In the genomic region with DNA sequence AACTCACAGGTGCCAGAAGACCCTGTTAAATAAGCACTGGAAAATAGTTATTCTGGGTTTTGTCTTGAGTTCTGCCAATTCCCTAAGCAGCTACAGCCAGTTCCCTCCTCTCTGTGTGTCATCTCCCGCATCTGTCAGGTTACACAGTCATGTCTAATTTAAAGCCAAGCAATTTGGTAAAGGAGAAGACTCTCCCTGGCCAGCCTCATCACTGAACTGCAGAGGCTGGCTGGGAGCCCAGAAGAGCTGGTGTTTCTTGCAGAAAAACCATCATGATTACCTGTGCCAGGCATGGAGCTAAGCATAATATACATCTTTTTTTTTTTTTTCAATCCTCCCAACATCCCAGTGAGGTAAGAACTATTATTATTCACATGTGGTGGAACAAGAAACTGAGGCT, we compare ENCODE assay signal across 1 cellular context.
TF ChIP-seq lines count a peak whose summit lies in the region.

No MANE protein-coding gene starts in this region.

TF ChIP-seq in IMR-90, 13 proteins besides CTCF, POLR2A, EP300 and RAD21 (continued from another document):
- TF ChIP-seq, protein P1, sequence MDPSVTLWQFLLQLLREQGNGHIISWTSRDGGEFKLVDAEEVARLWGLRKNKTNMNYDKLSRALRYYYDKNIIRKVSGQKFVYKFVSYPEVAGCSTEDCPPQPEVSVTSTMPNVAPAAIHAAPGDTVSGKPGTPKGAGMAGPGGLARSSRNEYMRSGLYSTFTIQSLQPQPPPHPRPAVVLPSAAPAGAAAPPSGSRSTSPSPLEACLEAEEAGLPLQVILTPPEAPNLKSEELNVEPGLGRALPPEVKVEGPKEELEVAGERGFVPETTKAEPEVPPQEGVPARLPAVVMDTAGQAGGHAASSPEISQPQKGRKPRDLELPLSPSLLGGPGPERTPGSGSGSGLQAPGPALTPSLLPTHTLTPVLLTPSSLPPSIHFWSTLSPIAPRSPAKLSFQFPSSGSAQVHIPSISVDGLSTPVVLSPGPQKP (IDR thresholded peaks at IDR 0.05; ENCODE audit: borderline replicate concordance, low read depth, low read length), result no peak
- TF ChIP-seq RCOR1 (IDR thresholded peaks at IDR 0.05; ENCODE audit: insufficient replicate concordance, low read length), result no peak
- no peak for TF ChIP-seq MXI1 (IDR thresholded peaks at IDR 0.05; ENCODE audit: borderline replicate concordance, low read depth, low read length)
- TF ChIP-seq FOS (IDR thresholded peaks at IDR 0.05; ENCODE audit: low read depth, low read length), result no peak
- TF ChIP-seq, protein P2, sequence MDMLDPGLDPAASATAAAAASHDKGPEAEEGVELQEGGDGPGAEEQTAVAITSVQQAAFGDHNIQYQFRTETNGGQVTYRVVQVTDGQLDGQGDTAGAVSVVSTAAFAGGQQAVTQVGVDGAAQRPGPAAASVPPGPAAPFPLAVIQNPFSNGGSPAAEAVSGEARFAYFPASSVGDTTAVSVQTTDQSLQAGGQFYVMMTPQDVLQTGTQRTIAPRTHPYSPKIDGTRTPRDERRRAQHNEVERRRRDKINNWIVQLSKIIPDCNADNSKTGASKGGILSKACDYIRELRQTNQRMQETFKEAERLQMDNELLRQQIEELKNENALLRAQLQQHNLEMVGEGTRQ (IDR thresholded peaks at IDR 0.05; ENCODE audit: low read depth, low read length), result no peak
- TF ChIP-seq CHD1 (IDR thresholded peaks at IDR 0.05; ENCODE audit: low read depth, low read length), result no peak
- TF ChIP-seq MAFK (IDR thresholded peaks at IDR 0.05; ENCODE audit: low read depth, low read length), result no peak
- TF ChIP-seq BHLHE40 (IDR thresholded peaks at IDR 0.05; ENCODE audit: low read depth, low read length), result no peak
- no peak for TF ChIP-seq NFE2L2 (IDR thresholded peaks at IDR 0.05; ENCODE audit: low read depth, low read length)
- no peak for TF ChIP-seq RFX5 (IDR thresholded peaks at IDR 0.05; ENCODE audit: low read depth, low read length)
- TF ChIP-seq MAZ (IDR thresholded peaks at IDR 0.05; ENCODE audit: borderline replicate concordance, low read depth, low read length), result no peak
